Comparison of ENCODE assay signal across 10 cellular contexts in genomic region chr4:152605641-152606304, GRCh38.
DNase-seq lines count a peak whose midpoint lies in the region; FAIRE-seq and TF ChIP-seq lines count a peak whose summit lies in the region.
"Had no signal": no experiment of that assay in that cellular context is flagged by ENCODE, and none has a peak within 500 bp of the region (broad histone marks: within the 10 kb centered on the region; RNA-seq: fewer than 3 reads in every experiment).

No MANE protein-coding gene starts in this region.

- H3K79me2 ChIP-seq in astrocyte (ENCODE audit: insufficient read depth, low read length): no peaks in the 10 kb centered on the region

- H3K27ac Mint-ChIP-seq in astrocyte (ENCODE audit: unreplicated experiment) (peak overlapping the region; percentile 55), MCF 10A (ENCODE audit: low read depth, unreplicated experiment) (no peak overlapping the region)
- H3K27ac Mint-ChIP-seq: activated naive CD8-positive, alpha-beta T cell had no signal

- no peak for TF ChIP-seq CTCF in astrocyte (IDR thresholded peaks at IDR 0.05; ENCODE audit: insufficient read depth, low read depth, low read length)
- TF ChIP-seq CTCF in MCF 10A (IDR thresholded peaks at IDR 0.05; ENCODE audit: unreplicated experiment): no peak

- peaks cover 3% of the 10 kb centered on the region for H3K9me3 Mint-ChIP-seq in astrocyte (ENCODE audit: unreplicated experiment)
- H3K9me3 Mint-ChIP-seq in MCF 10A (ENCODE audit: unreplicated experiment): no peaks in the 10 kb centered on the region

- H2AFZ ChIP-seq in astrocyte (ENCODE audit: low read depth, low read length): peak overlapping the region; percentile 24

- H3K9ac ChIP-seq in astrocyte (ENCODE audit: low read length): no peak overlapping the region

- no peaks in the 10 kb centered on the region for H3K36me3 Mint-ChIP-seq in astrocyte (ENCODE audit: low read depth, unreplicated experiment)
- no peaks in the 10 kb centered on the region for H3K36me3 Mint-ChIP-seq in MCF 10A (ENCODE audit: insufficient read depth, unreplicated experiment)

- H3K4me3 Mint-ChIP-seq in astrocyte (ENCODE audit: unreplicated experiment) (no peak overlapping the region), MCF 10A (ENCODE audit: unreplicated experiment) (no peak overlapping the region)
- H3K4me3 Mint-ChIP-seq: activated naive CD8-positive, alpha-beta T cell had no signal

- no peaks in the 10 kb centered on the region for H4K20me1 ChIP-seq in astrocyte (ENCODE audit: insufficient read depth, low read length)

- peaks cover 2% of the 10 kb centered on the region for H3K27me3 ChIP-seq in astrocyte (ENCODE audit: insufficient read depth, low read length)

- POLR2A ChIA-PET in MCF 10A (lab: Yijun Ruan, JAX): interaction anchor here (0.7 kb wide), 1 partner anchor 9 kb away, joined by 4 read pairs; no protein-coding TSS in a partner anchor

- H3K9me3 ChIP-seq in astrocyte (ENCODE audit: insufficient read depth, low read depth, low read length): no peaks in the 10 kb centered on the region

- FAIRE-seq in astrocyte (lab: Jason Lieb, UNC): peak; percentile 45
- FAIRE-seq: A204.1 had no signal

- no peaks in the 10 kb centered on the region for H3K36me3 ChIP-seq in astrocyte (ENCODE audit: insufficient read depth, low read length)

- H3K4me1 ChIP-seq in astrocyte (ENCODE audit: insufficient read depth, low read length): peaks cover 11% of the 10 kb centered on the region

- H3K27ac ChIP-seq in astrocyte (ENCODE audit: low read depth, low read length) (no peak overlapping the region), temporal lobe (ENCODE audit: low read depth, low read length) (peak overlapping the region; percentile 79)

- DNase-seq in NCI-H1417 (lab: John Stamatoyannopoulos, UW): peak in 2 of 3 experiments; percentile 37 to 63
- no peak for DNase-seq in NCI-H1417 treated with DMSO at 0.1 percent for 48 hours (lab: John Stamatoyannopoulos, UW)
- peak; percentile 78 for DNase-seq in astrocyte (ENCODE audit: low read depth)
- peak; percentile 15 for DNase-seq in iris pigment epithelial cell (ENCODE audit: low read depth)
- no peak for DNase-seq in MCF 10A (ENCODE audit: unreplicated experiment)
- no peak for DNase-seq in NAMALWA (ENCODE audit: low spot score)
- DNase-seq in effector CD4-positive, alpha-beta T cell: no peak

- H3K4me3 ChIP-seq in astrocyte (ENCODE audit: insufficient read depth, low read depth, low read length): no peak overlapping the region

- peaks cover 9% of the 10 kb centered on the region for H3K27me3 Mint-ChIP-seq in astrocyte (ENCODE audit: low read depth, unreplicated experiment)
- no peaks in the 10 kb centered on the region for H3K27me3 Mint-ChIP-seq in MCF 10A (ENCODE audit: insufficient read depth, unreplicated experiment)
- H3K27me3 Mint-ChIP-seq: activated naive CD8-positive, alpha-beta T cell had no signal

- intact Hi-C loops in MCF 10A (cut with micrococcal nuclease): no loop called here

- CTCF ChIA-PET in MCF 10A (lab: Yijun Ruan, JAX): interaction anchor here (0.6 kb wide), 2 partner anchors 53 to 105 kb away, joined by 3 to 4 read pairs; no protein-coding TSS in a partner anchor

- peak overlapping the region; percentile 53 for H3K4me2 ChIP-seq in astrocyte (ENCODE audit: low read length)

- H3K4me1 Mint-ChIP-seq in astrocyte (ENCODE audit: low read depth, unreplicated experiment): peaks cover 6% of the 10 kb centered on the region
- H3K4me1 Mint-ChIP-seq in MCF 10A (ENCODE audit: insufficient read depth, unreplicated experiment): no peaks in the 10 kb centered on the region

- BruUV-seq in MCF 10A (replicated peaks; lab: Mats Ljungman, UMichigan): no TSS peak

Comparison
In these comparisons a context has a peak if more than half of its experiments do, and no peak if none do; other contexts are left out.
1. DNase-seq: peak in NCI-H1417 (2 of 3), astrocyte (single experiment) and iris pigment epithelial cell (single experiment); none in NCI-H1417 treated with DMSO at 0.1 percent for 48 hours (single experiment), MCF 10A (single experiment), NAMALWA (single experiment) and effector CD4-positive, alpha-beta T cell (single experiment).